Comparison of ENCODE assay signal across 1 cellular context in the genomic region with DNA sequence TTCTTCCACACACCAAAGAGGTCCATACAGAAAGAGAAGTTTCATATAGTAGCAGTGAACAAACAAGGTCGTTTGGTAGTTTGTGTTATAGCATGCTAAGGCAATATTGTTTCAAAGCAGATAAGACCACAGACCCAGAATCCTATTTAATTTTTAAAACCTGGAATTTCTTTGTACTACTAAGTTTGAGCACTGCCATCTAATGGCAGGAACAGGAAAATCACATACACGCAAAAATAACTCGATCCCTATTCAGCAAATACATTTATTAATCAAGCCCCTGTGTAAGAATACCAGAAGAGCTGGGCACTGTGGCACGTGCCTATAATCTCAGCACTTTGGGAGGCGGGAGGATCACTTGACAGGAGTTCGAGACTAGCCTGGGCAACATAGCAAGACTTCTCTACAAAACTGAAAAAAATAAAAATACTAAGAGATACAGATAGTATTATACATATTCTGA.
TF ChIP-seq lines count a peak whose summit lies in the region.

No MANE protein-coding gene starts in this region.

TF ChIP-seq in H1, 55 proteins besides CTCF, POLR2A, EP300 and RAD21 (continued from another document):
- TF ChIP-seq HDAC6 (IDR thresholded peaks at IDR 0.05; ENCODE audit: low read depth, low read length) (no peak), SIRT6 (IDR thresholded peaks at IDR 0.05; ENCODE audit: low read length) (no peak), TEAD4 (IDR thresholded peaks at IDR 0.05; ENCODE audit: low read depth, low read length) (no peak), GTF2F1 (IDR thresholded peaks at IDR 0.05; ENCODE audit: borderline replicate concordance, low read depth, low read length) (no peak), SIX5 (IDR thresholded peaks at IDR 0.05; ENCODE audit: low read depth, low read length) (no peak), BACH1 (IDR thresholded peaks at IDR 0.05; ENCODE audit: low read length) (no peak), SIN3A (conservative IDR thresholded peaks at IDR 0.05 in 1 of 2, IDR thresholded peaks at IDR 0.05 in 1 of 2; ENCODE audit: low read depth in 1 of 2, low read length in 2 of 2) (no peak), MAFK (IDR thresholded peaks at IDR 0.05; ENCODE audit: low read depth, low read length) (no peak), PHF8 (conservative IDR thresholded peaks at IDR 0.05; ENCODE audit: low read depth, low read length) (no peak), RXRA (IDR thresholded peaks at IDR 0.05; ENCODE audit: insufficient read depth, low read depth, low read length) (no peak), TCF12 (IDR thresholded peaks at IDR 0.05; ENCODE audit: low read depth, low read length) (no peak), TBP (IDR thresholded peaks at IDR 0.05; ENCODE audit: low read depth, low read length) (no peak), GABPA (IDR thresholded peaks at IDR 0.05; ENCODE audit: borderline replicate concordance, insufficient read depth, low read length) (no peak)
- TF ChIP-seq, protein P1, sequence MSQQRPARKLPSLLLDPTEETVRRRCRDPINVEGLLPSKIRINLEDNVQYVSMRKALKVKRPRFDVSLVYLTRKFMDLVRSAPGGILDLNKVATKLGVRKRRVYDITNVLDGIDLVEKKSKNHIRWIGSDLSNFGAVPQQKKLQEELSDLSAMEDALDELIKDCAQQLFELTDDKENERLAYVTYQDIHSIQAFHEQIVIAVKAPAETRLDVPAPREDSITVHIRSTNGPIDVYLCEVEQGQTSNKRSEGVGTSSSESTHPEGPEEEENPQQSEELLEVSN (IDR thresholded peaks at IDR 0.05): no peak
- TF ChIP-seq, protein P2, sequence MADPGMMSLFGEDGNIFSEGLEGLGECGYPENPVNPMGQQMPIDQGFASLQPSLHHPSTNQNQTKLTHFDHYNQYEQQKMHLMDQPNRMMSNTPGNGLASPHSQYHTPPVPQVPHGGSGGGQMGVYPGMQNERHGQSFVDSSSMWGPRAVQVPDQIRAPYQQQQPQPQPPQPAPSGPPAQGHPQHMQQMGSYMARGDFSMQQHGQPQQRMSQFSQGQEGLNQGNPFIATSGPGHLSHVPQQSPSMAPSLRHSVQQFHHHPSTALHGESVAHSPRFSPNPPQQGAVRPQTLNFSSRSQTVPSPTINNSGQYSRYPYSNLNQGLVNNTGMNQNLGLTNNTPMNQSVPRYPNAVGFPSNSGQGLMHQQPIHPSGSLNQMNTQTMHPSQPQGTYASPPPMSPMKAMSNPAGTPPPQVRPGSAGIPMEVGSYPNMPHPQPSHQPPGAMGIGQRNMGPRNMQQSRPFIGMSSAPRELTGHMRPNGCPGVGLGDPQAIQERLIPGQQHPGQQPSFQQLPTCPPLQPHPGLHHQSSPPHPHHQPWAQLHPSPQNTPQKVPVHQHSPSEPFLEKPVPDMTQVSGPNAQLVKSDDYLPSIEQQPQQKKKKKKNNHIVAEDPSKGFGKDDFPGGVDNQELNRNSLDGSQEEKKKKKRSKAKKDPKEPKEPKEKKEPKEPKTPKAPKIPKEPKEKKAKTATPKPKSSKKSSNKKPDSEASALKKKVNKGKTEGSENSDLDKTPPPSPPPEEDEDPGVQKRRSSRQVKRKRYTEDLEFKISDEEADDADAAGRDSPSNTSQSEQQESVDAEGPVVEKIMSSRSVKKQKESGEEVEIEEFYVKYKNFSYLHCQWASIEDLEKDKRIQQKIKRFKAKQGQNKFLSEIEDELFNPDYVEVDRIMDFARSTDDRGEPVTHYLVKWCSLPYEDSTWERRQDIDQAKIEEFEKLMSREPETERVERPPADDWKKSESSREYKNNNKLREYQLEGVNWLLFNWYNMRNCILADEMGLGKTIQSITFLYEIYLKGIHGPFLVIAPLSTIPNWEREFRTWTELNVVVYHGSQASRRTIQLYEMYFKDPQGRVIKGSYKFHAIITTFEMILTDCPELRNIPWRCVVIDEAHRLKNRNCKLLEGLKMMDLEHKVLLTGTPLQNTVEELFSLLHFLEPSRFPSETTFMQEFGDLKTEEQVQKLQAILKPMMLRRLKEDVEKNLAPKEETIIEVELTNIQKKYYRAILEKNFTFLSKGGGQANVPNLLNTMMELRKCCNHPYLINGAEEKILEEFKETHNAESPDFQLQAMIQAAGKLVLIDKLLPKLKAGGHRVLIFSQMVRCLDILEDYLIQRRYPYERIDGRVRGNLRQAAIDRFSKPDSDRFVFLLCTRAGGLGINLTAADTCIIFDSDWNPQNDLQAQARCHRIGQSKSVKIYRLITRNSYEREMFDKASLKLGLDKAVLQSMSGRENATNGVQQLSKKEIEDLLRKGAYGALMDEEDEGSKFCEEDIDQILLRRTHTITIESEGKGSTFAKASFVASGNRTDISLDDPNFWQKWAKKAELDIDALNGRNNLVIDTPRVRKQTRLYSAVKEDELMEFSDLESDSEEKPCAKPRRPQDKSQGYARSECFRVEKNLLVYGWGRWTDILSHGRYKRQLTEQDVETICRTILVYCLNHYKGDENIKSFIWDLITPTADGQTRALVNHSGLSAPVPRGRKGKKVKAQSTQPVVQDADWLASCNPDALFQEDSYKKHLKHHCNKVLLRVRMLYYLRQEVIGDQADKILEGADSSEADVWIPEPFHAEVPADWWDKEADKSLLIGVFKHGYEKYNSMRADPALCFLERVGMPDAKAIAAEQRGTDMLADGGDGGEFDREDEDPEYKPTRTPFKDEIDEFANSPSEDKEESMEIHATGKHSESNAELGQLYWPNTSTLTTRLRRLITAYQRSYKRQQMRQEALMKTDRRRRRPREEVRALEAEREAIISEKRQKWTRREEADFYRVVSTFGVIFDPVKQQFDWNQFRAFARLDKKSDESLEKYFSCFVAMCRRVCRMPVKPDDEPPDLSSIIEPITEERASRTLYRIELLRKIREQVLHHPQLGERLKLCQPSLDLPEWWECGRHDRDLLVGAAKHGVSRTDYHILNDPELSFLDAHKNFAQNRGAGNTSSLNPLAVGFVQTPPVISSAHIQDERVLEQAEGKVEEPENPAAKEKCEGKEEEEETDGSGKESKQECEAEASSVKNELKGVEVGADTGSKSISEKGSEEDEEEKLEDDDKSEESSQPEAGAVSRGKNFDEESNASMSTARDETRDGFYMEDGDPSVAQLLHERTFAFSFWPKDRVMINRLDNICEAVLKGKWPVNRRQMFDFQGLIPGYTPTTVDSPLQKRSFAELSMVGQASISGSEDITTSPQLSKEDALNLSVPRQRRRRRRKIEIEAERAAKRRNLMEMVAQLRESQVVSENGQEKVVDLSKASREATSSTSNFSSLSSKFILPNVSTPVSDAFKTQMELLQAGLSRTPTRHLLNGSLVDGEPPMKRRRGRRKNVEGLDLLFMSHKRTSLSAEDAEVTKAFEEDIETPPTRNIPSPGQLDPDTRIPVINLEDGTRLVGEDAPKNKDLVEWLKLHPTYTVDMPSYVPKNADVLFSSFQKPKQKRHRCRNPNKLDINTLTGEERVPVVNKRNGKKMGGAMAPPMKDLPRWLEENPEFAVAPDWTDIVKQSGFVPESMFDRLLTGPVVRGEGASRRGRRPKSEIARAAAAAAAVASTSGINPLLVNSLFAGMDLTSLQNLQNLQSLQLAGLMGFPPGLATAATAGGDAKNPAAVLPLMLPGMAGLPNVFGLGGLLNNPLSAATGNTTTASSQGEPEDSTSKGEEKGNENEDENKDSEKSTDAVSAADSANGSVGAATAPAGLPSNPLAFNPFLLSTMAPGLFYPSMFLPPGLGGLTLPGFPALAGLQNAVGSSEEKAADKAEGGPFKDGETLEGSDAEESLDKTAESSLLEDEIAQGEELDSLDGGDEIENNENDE (IDR thresholded peaks at IDR 0.05; ENCODE audit: insufficient replicate concordance, low read length): no peak
